1 cellular context compared by ENCODE assay signal in genomic region chr7:7968544-7969305, GRCh38.
TF ChIP-seq lines count a peak whose summit lies in the region.

Gene GLCCI1, plus strand, starts transcription at chr7:7968796. Its CDS starts 555 bp downstream, at chr7:7969351.

TF ChIP-seq in HepG2, 621 proteins besides CTCF, POLR2A, EP300 and RAD21 (continued from another document and continues in another):
- TF ChIP-seq, protein P1, sequence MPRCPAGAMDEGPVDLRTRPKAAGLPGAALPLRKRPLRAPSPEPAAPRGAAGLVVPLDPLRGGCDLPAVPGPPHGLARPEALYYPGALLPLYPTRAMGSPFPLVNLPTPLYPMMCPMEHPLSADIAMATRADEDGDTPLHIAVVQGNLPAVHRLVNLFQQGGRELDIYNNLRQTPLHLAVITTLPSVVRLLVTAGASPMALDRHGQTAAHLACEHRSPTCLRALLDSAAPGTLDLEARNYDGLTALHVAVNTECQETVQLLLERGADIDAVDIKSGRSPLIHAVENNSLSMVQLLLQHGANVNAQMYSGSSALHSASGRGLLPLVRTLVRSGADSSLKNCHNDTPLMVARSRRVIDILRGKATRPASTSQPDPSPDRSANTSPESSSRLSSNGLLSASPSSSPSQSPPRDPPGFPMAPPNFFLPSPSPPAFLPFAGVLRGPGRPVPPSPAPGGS (CRISPR knock-in tag; IDR thresholded peaks at IDR 0.05) = peak; percentile 64; the same call in 1 of the 2 replicates
- TF ChIP-seq ZNF570 (CRISPR knock-in tag; IDR thresholded peaks at IDR 0.05; ENCODE audit: borderline replicate concordance) = no peak
- TF ChIP-seq ZNF143 (CRISPR knock-in tag; IDR thresholded peaks at IDR 0.05) = peak; percentile 30; the same call in 1 of the 2 replicates
- no peak for TF ChIP-seq CENPBD1 (CRISPR knock-in tag; IDR thresholded peaks at IDR 0.05; ENCODE audit: borderline replicate concordance, low read depth)
- TF ChIP-seq, protein P2, sequence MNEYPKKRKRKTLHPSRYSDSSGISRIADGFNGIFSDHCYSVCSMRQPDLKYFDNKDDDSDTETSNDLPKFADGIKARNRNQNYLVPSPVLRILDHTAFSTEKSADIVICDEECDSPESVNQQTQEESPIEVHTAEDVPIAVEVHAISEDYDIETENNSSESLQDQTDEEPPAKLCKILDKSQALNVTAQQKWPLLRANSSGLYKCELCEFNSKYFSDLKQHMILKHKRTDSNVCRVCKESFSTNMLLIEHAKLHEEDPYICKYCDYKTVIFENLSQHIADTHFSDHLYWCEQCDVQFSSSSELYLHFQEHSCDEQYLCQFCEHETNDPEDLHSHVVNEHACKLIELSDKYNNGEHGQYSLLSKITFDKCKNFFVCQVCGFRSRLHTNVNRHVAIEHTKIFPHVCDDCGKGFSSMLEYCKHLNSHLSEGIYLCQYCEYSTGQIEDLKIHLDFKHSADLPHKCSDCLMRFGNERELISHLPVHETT (CRISPR knock-in tag; conservative IDR thresholded peaks at IDR 0.05) = 0 out of 2 replicates have a peak, but pooled peaks have one; percentile 28
- TF ChIP-seq GABPB1 (CRISPR knock-in tag; IDR thresholded peaks at IDR 0.05) = peak; percentile 64; the same call in 1 of the 2 replicates
- TF ChIP-seq, protein P3, sequence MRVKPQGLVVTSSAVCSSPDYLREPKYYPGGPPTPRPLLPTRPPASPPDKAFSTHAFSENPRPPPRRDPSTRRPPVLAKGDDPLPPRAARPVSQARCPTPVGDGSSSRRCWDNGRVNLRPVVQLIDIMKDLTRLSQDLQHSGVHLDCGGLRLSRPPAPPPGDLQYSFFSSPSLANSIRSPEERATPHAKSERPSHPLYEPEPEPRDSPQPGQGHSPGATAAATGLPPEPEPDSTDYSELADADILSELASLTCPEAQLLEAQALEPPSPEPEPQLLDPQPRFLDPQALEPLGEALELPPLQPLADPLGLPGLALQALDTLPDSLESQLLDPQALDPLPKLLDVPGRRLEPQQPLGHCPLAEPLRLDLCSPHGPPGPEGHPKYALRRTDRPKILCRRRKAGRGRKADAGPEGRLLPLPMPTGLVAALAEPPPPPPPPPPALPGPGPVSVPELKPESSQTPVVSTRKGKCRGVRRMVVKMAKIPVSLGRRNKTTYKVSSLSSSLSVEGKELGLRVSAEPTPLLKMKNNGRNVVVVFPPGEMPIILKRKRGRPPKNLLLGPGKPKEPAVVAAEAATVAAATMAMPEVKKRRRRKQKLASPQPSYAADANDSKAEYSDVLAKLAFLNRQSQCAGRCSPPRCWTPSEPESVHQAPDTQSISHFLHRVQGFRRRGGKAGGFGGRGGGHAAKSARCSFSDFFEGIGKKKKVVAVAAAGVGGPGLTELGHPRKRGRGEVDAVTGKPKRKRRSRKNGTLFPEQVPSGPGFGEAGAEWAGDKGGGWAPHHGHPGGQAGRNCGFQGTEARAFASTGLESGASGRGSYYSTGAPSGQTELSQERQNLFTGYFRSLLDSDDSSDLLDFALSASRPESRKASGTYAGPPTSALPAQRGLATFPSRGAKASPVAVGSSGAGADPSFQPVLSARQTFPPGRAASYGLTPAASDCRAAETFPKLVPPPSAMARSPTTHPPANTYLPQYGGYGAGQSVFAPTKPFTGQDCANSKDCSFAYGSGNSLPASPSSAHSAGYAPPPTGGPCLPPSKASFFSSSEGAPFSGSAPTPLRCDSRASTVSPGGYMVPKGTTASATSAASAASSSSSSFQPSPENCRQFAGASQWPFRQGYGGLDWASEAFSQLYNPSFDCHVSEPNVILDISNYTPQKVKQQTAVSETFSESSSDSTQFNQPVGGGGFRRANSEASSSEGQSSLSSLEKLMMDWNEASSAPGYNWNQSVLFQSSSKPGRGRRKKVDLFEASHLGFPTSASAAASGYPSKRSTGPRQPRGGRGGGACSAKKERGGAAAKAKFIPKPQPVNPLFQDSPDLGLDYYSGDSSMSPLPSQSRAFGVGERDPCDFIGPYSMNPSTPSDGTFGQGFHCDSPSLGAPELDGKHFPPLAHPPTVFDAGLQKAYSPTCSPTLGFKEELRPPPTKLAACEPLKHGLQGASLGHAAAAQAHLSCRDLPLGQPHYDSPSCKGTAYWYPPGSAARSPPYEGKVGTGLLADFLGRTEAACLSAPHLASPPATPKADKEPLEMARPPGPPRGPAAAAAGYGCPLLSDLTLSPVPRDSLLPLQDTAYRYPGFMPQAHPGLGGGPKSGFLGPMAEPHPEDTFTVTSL (CRISPR knock-in tag; IDR thresholded peaks at IDR 0.05; ENCODE audit: borderline replicate concordance) = 0 out of 2 replicates have a peak, but pooled peaks have one; percentile 42
- TF ChIP-seq ZNF687 (CRISPR knock-in tag; IDR thresholded peaks at IDR 0.05) = peak; percentile 86
- peak; percentile 38; the same call in 1 of the 2 replicates for TF ChIP-seq ZNF331 (CRISPR knock-in tag; IDR thresholded peaks at IDR 0.05)
- no peak for TF ChIP-seq SETDB1 (CRISPR knock-in tag; IDR thresholded peaks at IDR 0.05; ENCODE audit: borderline replicate concordance)
- no peak for TF ChIP-seq MBNL3 (CRISPR knock-in tag; conservative IDR thresholded peaks at IDR 0.05)
- TF ChIP-seq ZBTB44 (CRISPR knock-in tag; IDR thresholded peaks at IDR 0.05) = no peak; the same call in 1 of the 2 replicates
- TF ChIP-seq NKX3-1 (CRISPR knock-in tag; IDR thresholded peaks at IDR 0.05) = 0 out of 2 replicates have a peak, but pooled peaks have one; percentile 38
- no peak for TF ChIP-seq RELA (CRISPR knock-in tag; IDR thresholded peaks at IDR 0.05)
- TF ChIP-seq ZSCAN31 (CRISPR knock-in tag; IDR thresholded peaks at IDR 0.05; ENCODE audit: low read depth) = 0 out of 2 replicates have a peak, but pooled peaks have one; percentile 39
- TF ChIP-seq PAX8 (CRISPR knock-in tag; IDR thresholded peaks at IDR 0.05; ENCODE audit: borderline replicate concordance) = no peak
- TF ChIP-seq FOXO4 (CRISPR knock-in tag; conservative IDR thresholded peaks at IDR 0.05) = no peak
- TF ChIP-seq HNF4A (CRISPR knock-in tag; IDR thresholded peaks at IDR 0.05) = no peak
- TF ChIP-seq ASH2L (IDR thresholded peaks at IDR 0.05; ENCODE audit: insufficient read length, low read depth, low read length) = peak; percentile 70
- peak; percentile 58 for TF ChIP-seq HNF1B (CRISPR knock-in tag; IDR thresholded peaks at IDR 0.05)
- no peak for TF ChIP-seq GTF3A (CRISPR knock-in tag; conservative IDR thresholded peaks at IDR 0.05)
- no peak for TF ChIP-seq POLR2AphosphoS2 (IDR thresholded peaks at IDR 0.05; ENCODE audit: low read depth, low read length)
- TF ChIP-seq DRAP1 (CRISPR knock-in tag; IDR thresholded peaks at IDR 0.05) = peak; percentile 60
- TF ChIP-seq CHCHD3 (CRISPR knock-in tag; IDR thresholded peaks at IDR 0.05) = no peak
- no peak for TF ChIP-seq ZSCAN5A (CRISPR knock-in tag; IDR thresholded peaks at IDR 0.05; ENCODE audit: borderline replicate concordance)
- TF ChIP-seq ZFP1 (CRISPR knock-in tag; IDR thresholded peaks at IDR 0.05) = no peak
- TF ChIP-seq CC2D1A (CRISPR knock-in tag; IDR thresholded peaks at IDR 0.05) = no peak
- peak; percentile 75; the same call in 1 of the 2 replicates for TF ChIP-seq RFXAP (CRISPR knock-in tag; IDR thresholded peaks at IDR 0.05; ENCODE audit: borderline replicate concordance)
- no peak for TF ChIP-seq MNT (IDR thresholded peaks at IDR 0.05)
- TF ChIP-seq ZNF713 (CRISPR knock-in tag; IDR thresholded peaks at IDR 0.05) = no peak
- no peak for TF ChIP-seq PTBP1 (IDR thresholded peaks at IDR 0.05; ENCODE audit: low read depth, low read length, poor library complexity, severe bottlenecking)
- no peak for TF ChIP-seq REPIN1 (CRISPR knock-in tag; IDR thresholded peaks at IDR 0.05; ENCODE audit: borderline replicate concordance, low read depth)
- no peak for TF ChIP-seq TERF1 (CRISPR knock-in tag; IDR thresholded peaks at IDR 0.05)
